14 cellular contexts compared by ENCODE assay signal in genomic region chr3:195892105-195892354, GRCh38. TPM values are rescaled to one million over a fixed set of nuclear protein-coding genes. Genes with fewer than 3 reads are reported as not detected.
DNase-seq lines count a peak whose midpoint lies in the region; ATAC-seq and TF ChIP-seq lines count a peak whose summit lies in the region.
"Had no signal": no experiment of that assay in that cellular context is flagged by ENCODE, and none has a peak within 500 bp of the region (broad histone marks: within the 10 kb centered on the region; RNA-seq: fewer than 3 reads in every experiment).

No MANE protein-coding gene starts in this region.

- 73% methylated on average over 9 of the region's 9 CpGs for WGBS in hepatocyte (ENCODE audit: low lambda C conversion rate, missing lambda C conversion rate)

- H3K9me2 ChIP-seq in hepatocyte (replicated peaks; ENCODE audit: insufficient read depth) = no peaks in the 10 kb centered on the region

- peaks cover 8% of the 10 kb centered on the region for H4K20me1 ChIP-seq in hepatocyte (ENCODE audit: insufficient read depth, poor library complexity, severe bottlenecking)

- H3K79me2 ChIP-seq in hepatocyte = peaks cover 13% of the 10 kb centered on the region

- H3K27ac ChIP-seq in left ventricle myocardium inferior (replicated peaks) (peak overlapping the region; percentile 80), hepatocyte (no peak overlapping the region), rectal smooth muscle tissue (ENCODE audit: low read depth, low read length) (no peak overlapping the region)

- H2AFZ ChIP-seq in hepatocyte = no peak overlapping the region

- no peaks in the 10 kb centered on the region for H3K9me3 ChIP-seq in left ventricle myocardium inferior (replicated peaks)
- H3K9me3 ChIP-seq in hepatocyte (ENCODE audit: low read depth) = no peaks in the 10 kb centered on the region
- no peaks in the 10 kb centered on the region for H3K9me3 ChIP-seq in HAP-1

- H3K4me3 ChIP-seq in left ventricle myocardium inferior (peak overlapping the region; percentile 57), hepatocyte (no peak overlapping the region), rectal smooth muscle tissue (ENCODE audit: low read length) (peak overlapping the region; percentile 47), HAP-1 (no peak overlapping the region)

- no peak for ATAC-seq in left cardiac atrium
- ATAC-seq in HG02763 (IDR thresholded peaks at IDR 0.05; ENCODE audit: unreplicated experiment) = no peak
- ATAC-seq: activated T-cell treated with anti-CD3 and anti-CD28 coated beads, Interleukin-2, amount 50 U/mL, for 72 hours had no signal

- H3K27me3 ChIP-seq in left ventricle myocardium inferior (ENCODE audit: low read depth) (no peaks in the 10 kb centered on the region), hepatocyte (no peaks in the 10 kb centered on the region), rectal smooth muscle tissue (ENCODE audit: control insufficient read depth, insufficient read depth, low read length) (no peaks in the 10 kb centered on the region), HAP-1 (ENCODE audit: low read depth) (no peaks in the 10 kb centered on the region)

- H3K4me1 ChIP-seq in left ventricle myocardium inferior (peaks cover 73% of the 10 kb centered on the region), hepatocyte (ENCODE audit: insufficient read depth) (peaks cover 36% of the 10 kb centered on the region), rectal smooth muscle tissue (ENCODE audit: control insufficient read depth, insufficient read depth, low read length) (peaks cover 31% of the 10 kb centered on the region), HAP-1 (peaks cover 13% of the 10 kb centered on the region)

- DNase-seq in left ventricle myocardium inferior (no peak), left cardiac atrium (no peak), hepatocyte (ENCODE audit: low spot score) (no peak), inferior parietal cortex (ENCODE audit: extremely low spot score) (no peak), NCI-H2196 treated with DMSO at 0.1 percent for 48 hours (lab: John Stamatoyannopoulos, UW; ENCODE audit: unreplicated experiment) (no peak), HAP-1 (ENCODE audit: low spot score in 2 of 2) (no peak)
- DNase-seq: ACHN; activated CD4-positive, alpha-beta T cell treated with anti-CD3 and anti-CD28 coated beads for 4 hours; activated T-cell treated with anti-CD3 and anti-CD28 coated beads, Interleukin-2, amount 50 U/mL, for 72 hours; DMS153; NCI-H1694 treated with DMSO at 0.1 percent for 48 hours; stimulated activated CD4-positive, alpha-beta T cell treated with anti-CD3 and anti-CD28 coated beads, Interleukin-4, amount 100 ng/mL, for 24 hours had no signal

- intact Hi-C loops in left ventricle myocardium inferior (cut with micrococcal nuclease) = no loop called here
- intact Hi-C loops in left cardiac atrium (cut with DNase I) = no loop called here

- H3K9ac ChIP-seq in rectal smooth muscle tissue (ENCODE audit: low read length) = no peak overlapping the region

- H3K36me3 ChIP-seq in left ventricle myocardium inferior (no peaks in the 10 kb centered on the region), hepatocyte (replicated peaks; ENCODE audit: insufficient read depth, low read depth) (no peaks in the 10 kb centered on the region), rectal smooth muscle tissue (ENCODE audit: control insufficient read depth, insufficient read depth, low read length) (no peaks in the 10 kb centered on the region), HAP-1 (replicated peaks) (peaks cover 6% of the 10 kb centered on the region; the same call in 1 of the 2 replicates)

- TF ChIP-seq CTCF in left ventricle myocardium inferior (IDR thresholded peaks at IDR 0.05; ENCODE audit: borderline replicate concordance) (no peak), hepatocyte (IDR thresholded peaks at IDR 0.05; ENCODE audit: poor library complexity) (no peak)

- H3K4me2 ChIP-seq in hepatocyte = peak overlapping the region; percentile 70

- in situ Hi-C loops in HAP-1 (cut with MboI; ENCODE audit: low sequenced_read_pairs) = no loop called here

RNA-seq across cellular contexts. Expression of gene TNK2, which starts 16.3 kb away (rescaled TPM):
- total RNA-seq in left ventricle myocardium inferior (33.2 TPM), left cardiac atrium (10 to 100 TPM; 47.6 to 50.4 TPM), hepatocyte (9.0 and 11.6 TPM in 2 replicates)
- polyA plus RNA-seq in hepatocyte = 5.9 and 6.7 TPM in 2 replicates

Comparison
In these comparisons a context has a peak if more than half of its experiments do, and no peak if none do; other contexts are left out.
1. H3K4me3 ChIP-seq: peak in left ventricle myocardium inferior (single experiment) and rectal smooth muscle tissue (single experiment); none in hepatocyte (single experiment) and HAP-1 (single experiment).